Comparison of ENCODE assay signal across 8 cellular contexts in genomic region chr1:9539829-9540550, GRCh38. TPM values are rescaled to one million over a fixed set of nuclear protein-coding genes. Genes with fewer than 3 reads are reported as not detected.
DNase-seq lines count a peak whose midpoint lies in the region; ATAC-seq and TF ChIP-seq lines count a peak whose summit lies in the region.

No MANE protein-coding gene starts in this region.

- peaks cover 0 to 1% of the 10 kb centered on the region in 2 donors for H3K36me3 Mint-ChIP-seq in CD4-positive, alpha-beta memory T cell

- peak overlapping the region; percentile 74 to 91 (median 89) for H3K27ac Mint-ChIP-seq in CD4-positive, alpha-beta memory T cell

- intact Hi-C loops in CD4-positive, alpha-beta memory T cell (cut with micrococcal nuclease): loop anchor here (1.0 kb wide), 1 partner anchor 48 kb away; the partner anchor contains the start of gene TMEM201
- intact Hi-C loops in adrenal gland (cut with DNase I) (loop anchor here in 1 of 2 donors (10.0 kb wide), 1 partner anchor 45 kb away; the partner anchor contains the start of gene TMEM201), left ventricle myocardium inferior (cut with micrococcal nuclease) (no loop called here), psoas muscle (cut with DNase I) (no loop called here)

- peak; percentile 58 for ATAC-seq in GM19324 (IDR thresholded peaks at IDR 0.05; ENCODE audit: low FRiP score, unreplicated experiment)
- peak; percentile 54 for ATAC-seq in HG03432 (IDR thresholded peaks at IDR 0.05; ENCODE audit: unreplicated experiment)
- ATAC-seq in psoas muscle: peak; percentile 41 to 75 (median 48)

- H3K4me1 Mint-ChIP-seq in CD4-positive, alpha-beta memory T cell: peaks cover 17 to 45% (median 27%) of the 10 kb centered on the region in 4 donors

- peak overlapping the region; percentile 83 to 90 (median 88) for H3K4me3 Mint-ChIP-seq in CD4-positive, alpha-beta memory T cell

- peak overlapping the region; percentile 19 to 66 for H3K4me3 ChIP-seq in CD4-positive, alpha-beta memory T cell (ENCODE audit: low read length in 2 of 2)
- peak overlapping the region in 3 of 4 donors; percentile 11 to 90 (median 52) for H3K4me3 ChIP-seq in adrenal gland
- peak overlapping the region; percentile 92 for H3K4me3 ChIP-seq in left ventricle myocardium inferior
- peak overlapping the region; percentile 80 for H3K4me3 ChIP-seq in psoas muscle

- H3K4me1 ChIP-seq in CD4-positive, alpha-beta memory T cell (ENCODE audit: insufficient read depth, low read length): peaks cover 19% of the 10 kb centered on the region
- H3K4me1 ChIP-seq in adrenal gland (replicated peaks in 1 of 2) (peaks cover 0 to 11% of the 10 kb centered on the region in 2 donors), left ventricle myocardium inferior (peaks cover 43% of the 10 kb centered on the region), psoas muscle (peaks cover 28% of the 10 kb centered on the region)

- H3K9me3 Mint-ChIP-seq in CD4-positive, alpha-beta memory T cell: no peaks in the 10 kb centered on the region

- DNase-seq in CD4-positive, alpha-beta memory T cell: peak in 2 of 5 donors; percentile 55 to 58
- DNase-seq in RWPE1 (ENCODE audit: low spot score): peak; percentile 67
- DNase-seq in adrenal gland: peak; percentile 29 to 76 (median 61)
- DNase-seq in left ventricle myocardium inferior: peak; percentile 41
- peak; percentile 68 to 82 for DNase-seq in psoas muscle
- no peak for DNase-seq in SHP77 treated with DMSO at 0.1 percent for 48 hours (lab: John Stamatoyannopoulos, UW)

- H3K9me3 ChIP-seq in CD4-positive, alpha-beta memory T cell (ENCODE audit: control insufficient read depth in 1 of 2, low read length in 2 of 2): no peaks in the 10 kb centered on the region
- H3K9me3 ChIP-seq in adrenal gland (replicated peaks in 1 of 3) (no peaks in the 10 kb centered on the region), left ventricle myocardium inferior (replicated peaks) (no peaks in the 10 kb centered on the region), psoas muscle (no peaks in the 10 kb centered on the region)

- TF ChIP-seq CTCF in RWPE1 (conservative IDR thresholded peaks at IDR 0.05; ENCODE audit: low read depth) (no peak), adrenal gland (IDR thresholded peaks at IDR 0.05) (no peak), left ventricle myocardium inferior (IDR thresholded peaks at IDR 0.05; ENCODE audit: borderline replicate concordance) (no peak), psoas muscle (IDR thresholded peaks at IDR 0.05) (no peak)

- CTCF ChIA-PET in CD4-positive, alpha-beta memory T cell (lab: Charles Lee; ENCODE audit: partially characterized antibody): interaction anchor here (1.0 kb wide), 1 partner anchor 33 kb away, joined by 3 read pairs; no protein-coding TSS in a partner anchor
- CTCF ChIA-PET in RWPE1 (lab: Yijun Ruan, JAX): interaction anchor here (0.5 to 0.6 kb wide), 2 partner anchors 41 to 48 kb away, joined by 3 to 6 read pairs; no protein-coding TSS in a partner anchor

- no peaks in the 10 kb centered on the region for H3K27me3 ChIP-seq in CD4-positive, alpha-beta memory T cell (ENCODE audit: insufficient read depth, low read length)
- H3K27me3 ChIP-seq in adrenal gland (no peaks in the 10 kb centered on the region), left ventricle myocardium inferior (ENCODE audit: low read depth) (no peaks in the 10 kb centered on the region), psoas muscle (ENCODE audit: insufficient read depth in 3 of 3, low read length in 2 of 3) (no peaks in the 10 kb centered on the region)

- H3K36me3 ChIP-seq in CD4-positive, alpha-beta memory T cell (ENCODE audit: insufficient read depth, low read length): no peaks in the 10 kb centered on the region
- H3K36me3 ChIP-seq in adrenal gland (replicated peaks in 1 of 2) (no peaks in the 10 kb centered on the region), left ventricle myocardium inferior (no peaks in the 10 kb centered on the region), psoas muscle (ENCODE audit: insufficient read depth in 1 of 2, low read depth in 1 of 2) (no peaks in the 10 kb centered on the region)

- WGBS in adrenal gland, 4 donors: 10 to 41% (median 13%) methylated on average over 18 to 60 of the region's 61 CpGs
- WGBS in psoas muscle, 3 donors: 10 to 19% (median 16%) methylated on average over 49 to 61 of the region's 61 CpGs

- peak overlapping the region; percentile 56 for H3K27ac ChIP-seq in CD4-positive, alpha-beta memory T cell (ENCODE audit: low read depth, low read length)
- H3K27ac ChIP-seq in RWPE1 (peak overlapping the region; percentile 81), adrenal gland (peak overlapping the region in 4 of 5 donors; percentile 53 to 92 (median 84)), left ventricle myocardium inferior (replicated peaks) (peak overlapping the region; percentile 88), psoas muscle (peak overlapping the region; percentile 87)

- no peaks in the 10 kb centered on the region for H3K27me3 Mint-ChIP-seq in CD4-positive, alpha-beta memory T cell

- TF ChIP-seq POLR2A in adrenal gland (IDR thresholded peaks at IDR 0.05): no peak

- POLR2A ChIA-PET in CD4-positive, alpha-beta memory T cell (lab: Charles Lee; ENCODE audit: partially characterized antibody): interaction anchor here (0.7 to 0.9 kb wide), 2 partner anchors 19 to 335 kb away, joined by 3 to 4 read pairs; no protein-coding TSS in a partner anchor
- POLR2A ChIA-PET in RWPE1 (lab: Yijun Ruan, JAX; ENCODE audit: low non-redundant PET): no interaction called here

RNA-seq across cellular contexts. Expression of gene SLC25A33, which starts 0.7 kb away (rescaled TPM):
- 1 to 10 TPM; 2.5 to 3.1 TPM for total RNA-seq in CD4-positive, alpha-beta memory T cell
- polyA plus RNA-seq in CD4-positive, alpha-beta memory T cell: 1 to 10 TPM; 4.2 to 5.4 TPM
- total RNA-seq in adrenal gland: 10 to 100 TPM in 1 of 8 donors, 1 to 10 TPM in 7; 2.1 to 10.3 (median 3.3) TPM
- polyA plus RNA-seq in adrenal gland: 1 to 10 TPM; 1.9 to 5.5 (median 2.6) TPM
- 6.2 TPM for total RNA-seq in left ventricle myocardium inferior
- 10 to 100 TPM in 1 of 4 donors, 1 to 10 TPM in 3; 1.7 to 26.8 (median 6.1) TPM for total RNA-seq in psoas muscle
- 10 to 100 TPM in 1 of 3 donors, 1 to 10 TPM in 2; 2.5 to 10.5 (median 9.2) TPM for polyA plus RNA-seq in psoas muscle

RNA-seq across cellular contexts. Expression of gene TMEM201, which starts 48.7 kb away (rescaled TPM):
- 10 to 100 TPM; 11.2 to 12.9 TPM for total RNA-seq in CD4-positive, alpha-beta memory T cell
- 1 to 10 TPM in 1 of 2 donors, under 1 TPM in 1; 0.41 to 3.5 TPM for polyA plus RNA-seq in CD4-positive, alpha-beta memory T cell
- 10 to 100 TPM in 5 of 8 donors, 1 to 10 TPM in 3; 5.2 to 12.6 (median 10.3) TPM for total RNA-seq in adrenal gland
- polyA plus RNA-seq in adrenal gland: 10 to 100 TPM in 1 of 3 donors, 1 to 10 TPM in 2; 2.1 to 11.2 (median 6.5) TPM
- 21.1 TPM for total RNA-seq in left ventricle myocardium inferior
- 10 to 100 TPM; 15.7 to 37.3 (median 29.0) TPM for total RNA-seq in psoas muscle
- 10 to 100 TPM; 20.7 to 26.0 (median 23.2) TPM for polyA plus RNA-seq in psoas muscle
